ENCODE assay signal across 8 cellular contexts in genomic region chr10:42553064-42553407, GRCh38.
DNase-seq lines count a peak whose midpoint lies in the region; ATAC-seq and TF ChIP-seq lines count a peak whose summit lies in the region.

No MANE protein-coding gene starts in this region.

- H3K27me3 Mint-ChIP-seq in HFFc6 (ENCODE audit: insufficient read depth): no peaks in the 10 kb centered on the region; the same call in 1 of the 2 replicates
- peaks cover 7% of the 10 kb centered on the region for H3K27me3 Mint-ChIP-seq in progenitor cell of endocrine pancreas

- H3K4me3 ChIP-seq in Panc1 (ENCODE audit: low read depth in 2 of 2, low read length in 2 of 2) (peak overlapping the region; percentile 57 to 94), fibroblast of mammary gland (ENCODE audit: control insufficient read depth, low read depth, low read length) (peak overlapping the region; percentile 88)

- ATAC-seq in GM18505 (IDR thresholded peaks at IDR 0.05; ENCODE audit: unreplicated experiment) (peak; percentile 28), Panc1 (peak; percentile 57)

- H3K27ac Mint-ChIP-seq in HFFc6 (peak overlapping the region; percentile 15; the same call in 1 of the 2 replicates), progenitor cell of endocrine pancreas (peak overlapping the region; percentile 96)

- H3K27ac ChIP-seq in Panc1 (ENCODE audit: low read length): peak overlapping the region; percentile 82

- POLR2A ChIA-PET in Panc1 (lab: Charles Lee): no interaction called here

- BruUV-seq in Panc1 (replicated peaks; lab: Mats Ljungman, UMichigan): no TSS peak

- H3K4me1 Mint-ChIP-seq in HFFc6 (ENCODE audit: low read depth) (peaks cover 27% of the 10 kb centered on the region), progenitor cell of endocrine pancreas (ENCODE audit: low read depth) (peaks cover 14% of the 10 kb centered on the region)

- CTCF ChIA-PET in Panc1 (lab: Charles Lee): no interaction called here

- TF ChIP-seq POLR2A in GM18505 (IDR thresholded peaks at IDR 0.05; ENCODE audit: borderline replicate concordance, extremely low read depth, insufficient read depth, insufficient read length): no peak

- H3K36me3 Mint-ChIP-seq in HFFc6 (ENCODE audit: low read depth): peaks cover 12% of the 10 kb centered on the region
- H3K36me3 Mint-ChIP-seq in progenitor cell of endocrine pancreas (ENCODE audit: insufficient read depth): peaks cover 18% of the 10 kb centered on the region

- in situ Hi-C loops in Panc1 (cut with HindIII; ENCODE audit: low pct_unique_long_range_greater_than_20kb, low sequenced_read_pairs): no loop called here

- H3K9me3 ChIP-seq in Panc1 (ENCODE audit: control insufficient read depth, insufficient read depth, low read depth, low read length): no peaks in the 10 kb centered on the region

- H3K9me3 Mint-ChIP-seq in HFFc6: no peaks in the 10 kb centered on the region
- peaks cover 5% of the 10 kb centered on the region for H3K9me3 Mint-ChIP-seq in progenitor cell of endocrine pancreas (ENCODE audit: low read depth)

- peak overlapping the region; percentile 97 for H3K4me3 Mint-ChIP-seq in HFFc6
- peak overlapping the region; percentile 92 for H3K4me3 Mint-ChIP-seq in progenitor cell of endocrine pancreas (ENCODE audit: low read depth)

- no peak for TF ChIP-seq CTCF in HFFc6 (IDR thresholded peaks at IDR 0.05)
- no peak for TF ChIP-seq CTCF in Panc1 (IDR thresholded peaks at IDR 0.05)
- TF ChIP-seq CTCF in fibroblast of mammary gland (conservative IDR thresholded peaks at IDR 0.05; ENCODE audit: control insufficient read depth, insufficient read depth, low read depth, low read length): no peak
- TF ChIP-seq CTCF in progenitor cell of endocrine pancreas (IDR thresholded peaks at IDR 0.05; ENCODE audit: unreplicated experiment): no peak

- H3K27me3 ChIP-seq in Panc1 (ENCODE audit: control insufficient read depth, insufficient read depth, low read length): no peaks in the 10 kb centered on the region; the same call in 1 of the 2 replicates

- 0 out of 2 replicates have a peak, but pooled peaks cover 6% of the 10 kb centered on the region for H3K4me1 ChIP-seq in Panc1 (ENCODE audit: control insufficient read depth, insufficient read depth, low read length)

- no peak for DNase-seq in HFFc6
- DNase-seq in Panc1 (ENCODE audit: low read depth, low spot score): no peak
- DNase-seq in fibroblast of mammary gland (ENCODE audit: low read depth): no peak
- DNase-seq in progenitor cell of endocrine pancreas (ENCODE audit: low spot score, unreplicated experiment): no peak
- DNase-seq in cortex of kidney (lab: John Stamatoyannopoulos, UW): no peak
- DNase-seq in HuH-7.5 (ENCODE audit: low spot score): no peak
- no peak for DNase-seq in dedifferentiated amniotic fluid mesenchymal stem cell (ENCODE audit: extremely low spot score)

- intact Hi-C loops in Panc1 (cut with micrococcal nuclease; ENCODE audit: unreplicated experiment): loop anchor here (5.0 to 10.0 kb wide), 2 partner anchors 82 to 554 kb away; partner anchors contain the start of gene ZNF33B

- no peaks in the 10 kb centered on the region for H3K36me3 ChIP-seq in Panc1 (ENCODE audit: control insufficient read depth, insufficient read depth, low read length)
